ENCODE assay signal across 2 cellular contexts in the genomic region with DNA sequence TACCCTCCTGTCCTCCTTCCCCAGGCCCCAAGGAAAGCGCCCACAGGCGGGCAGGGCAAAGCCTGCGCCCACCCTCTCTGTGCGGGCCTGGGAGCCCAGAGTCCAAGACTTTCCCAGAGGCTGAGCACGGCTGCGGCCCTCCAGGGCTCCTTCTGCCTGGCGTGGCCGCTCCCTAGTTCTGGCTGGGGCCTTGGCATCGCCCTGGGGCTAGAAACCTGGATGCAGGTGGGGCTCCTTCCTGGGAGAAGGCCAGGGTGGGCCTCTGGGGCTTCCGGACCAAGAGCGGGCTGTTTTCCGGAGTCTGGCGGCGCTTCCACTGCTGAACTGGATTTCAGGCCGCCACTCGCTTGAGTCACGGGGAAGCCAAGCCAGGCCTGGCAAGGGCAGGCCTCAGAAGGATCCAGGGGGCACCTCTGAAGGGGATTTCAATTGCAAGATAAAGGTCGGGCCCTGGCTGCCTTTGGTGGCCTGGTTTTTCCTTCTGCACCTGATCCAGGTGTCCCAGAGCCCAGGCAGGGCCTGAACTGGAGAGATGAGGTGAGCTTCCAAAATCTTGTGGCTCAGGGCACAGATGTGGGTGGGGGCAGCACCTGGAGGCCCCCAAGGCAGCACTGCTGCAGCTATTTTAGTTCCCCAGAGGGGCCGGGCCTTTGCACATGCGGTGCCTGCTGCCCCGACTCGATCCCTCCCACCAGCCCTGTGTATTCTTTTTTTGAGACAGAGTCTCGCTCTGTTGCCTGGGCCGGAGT.
TF ChIP-seq lines count a peak whose summit lies in the region.

No MANE protein-coding gene starts in this region.

TF ChIP-seq in HEK293, 187 proteins besides CTCF, POLR2A, EP300 and RAD21 (continued from another document):
- TF ChIP-seq, protein P1, sequence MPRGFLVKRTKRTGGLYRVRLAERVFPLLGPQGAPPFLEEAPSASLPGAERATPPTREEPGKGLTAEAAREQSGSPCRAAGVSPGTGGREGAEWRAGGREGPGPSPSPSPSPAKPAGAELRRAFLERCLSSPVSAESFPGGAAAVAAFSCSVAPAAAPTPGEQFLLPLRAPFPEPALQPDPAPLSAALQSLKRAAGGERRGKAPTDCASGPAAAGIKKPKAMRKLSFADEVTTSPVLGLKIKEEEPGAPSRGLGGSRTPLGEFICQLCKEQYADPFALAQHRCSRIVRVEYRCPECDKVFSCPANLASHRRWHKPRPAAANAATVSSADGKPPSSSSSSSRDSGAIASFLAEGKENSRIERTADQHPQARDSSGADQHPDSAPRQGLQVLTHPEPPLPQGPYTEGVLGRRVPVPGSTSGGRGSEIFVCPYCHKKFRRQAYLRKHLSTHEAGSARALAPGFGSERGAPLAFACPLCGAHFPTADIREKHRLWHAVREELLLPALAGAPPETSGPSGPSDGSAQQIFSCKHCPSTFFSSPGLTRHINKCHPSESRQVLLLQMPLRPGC (tag by site-specific recombination; IDR thresholded peaks at IDR 0.05), result no peak
- TF ChIP-seq, protein P2, sequence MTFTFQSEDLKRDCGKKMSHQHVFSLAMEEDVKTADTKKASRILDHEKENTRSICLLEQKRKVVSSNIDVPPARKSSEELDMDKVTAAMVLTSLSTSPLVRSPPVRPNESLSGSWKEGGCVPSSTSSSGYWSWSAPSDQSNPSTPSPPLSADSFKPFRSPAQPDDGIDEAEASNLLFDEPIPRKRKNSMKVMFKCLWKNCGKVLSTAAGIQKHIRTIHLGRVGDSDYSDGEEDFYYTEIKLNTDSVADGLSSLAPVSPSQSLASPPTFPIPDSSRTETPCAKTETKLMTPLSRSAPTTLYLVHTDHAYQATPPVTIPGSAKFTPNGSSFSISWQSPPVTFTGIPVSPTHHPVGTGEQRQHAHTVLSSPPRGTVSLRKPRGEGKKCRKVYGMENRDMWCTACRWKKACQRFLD (tag by site-specific recombination; IDR thresholded peaks at IDR 0.05), result no peak
- TF ChIP-seq ZNF623 (tag by site-specific recombination; IDR thresholded peaks at IDR 0.05) (peak; percentile 30), SP7 (tag by site-specific recombination; IDR thresholded peaks at IDR 0.05) (no peak)
TF ChIP-seq in HEK293: peak in this region for 1.

TF ChIP-seq in H1, 55 proteins besides CTCF, POLR2A, EP300 and RAD21:
- TF ChIP-seq, protein P3, sequence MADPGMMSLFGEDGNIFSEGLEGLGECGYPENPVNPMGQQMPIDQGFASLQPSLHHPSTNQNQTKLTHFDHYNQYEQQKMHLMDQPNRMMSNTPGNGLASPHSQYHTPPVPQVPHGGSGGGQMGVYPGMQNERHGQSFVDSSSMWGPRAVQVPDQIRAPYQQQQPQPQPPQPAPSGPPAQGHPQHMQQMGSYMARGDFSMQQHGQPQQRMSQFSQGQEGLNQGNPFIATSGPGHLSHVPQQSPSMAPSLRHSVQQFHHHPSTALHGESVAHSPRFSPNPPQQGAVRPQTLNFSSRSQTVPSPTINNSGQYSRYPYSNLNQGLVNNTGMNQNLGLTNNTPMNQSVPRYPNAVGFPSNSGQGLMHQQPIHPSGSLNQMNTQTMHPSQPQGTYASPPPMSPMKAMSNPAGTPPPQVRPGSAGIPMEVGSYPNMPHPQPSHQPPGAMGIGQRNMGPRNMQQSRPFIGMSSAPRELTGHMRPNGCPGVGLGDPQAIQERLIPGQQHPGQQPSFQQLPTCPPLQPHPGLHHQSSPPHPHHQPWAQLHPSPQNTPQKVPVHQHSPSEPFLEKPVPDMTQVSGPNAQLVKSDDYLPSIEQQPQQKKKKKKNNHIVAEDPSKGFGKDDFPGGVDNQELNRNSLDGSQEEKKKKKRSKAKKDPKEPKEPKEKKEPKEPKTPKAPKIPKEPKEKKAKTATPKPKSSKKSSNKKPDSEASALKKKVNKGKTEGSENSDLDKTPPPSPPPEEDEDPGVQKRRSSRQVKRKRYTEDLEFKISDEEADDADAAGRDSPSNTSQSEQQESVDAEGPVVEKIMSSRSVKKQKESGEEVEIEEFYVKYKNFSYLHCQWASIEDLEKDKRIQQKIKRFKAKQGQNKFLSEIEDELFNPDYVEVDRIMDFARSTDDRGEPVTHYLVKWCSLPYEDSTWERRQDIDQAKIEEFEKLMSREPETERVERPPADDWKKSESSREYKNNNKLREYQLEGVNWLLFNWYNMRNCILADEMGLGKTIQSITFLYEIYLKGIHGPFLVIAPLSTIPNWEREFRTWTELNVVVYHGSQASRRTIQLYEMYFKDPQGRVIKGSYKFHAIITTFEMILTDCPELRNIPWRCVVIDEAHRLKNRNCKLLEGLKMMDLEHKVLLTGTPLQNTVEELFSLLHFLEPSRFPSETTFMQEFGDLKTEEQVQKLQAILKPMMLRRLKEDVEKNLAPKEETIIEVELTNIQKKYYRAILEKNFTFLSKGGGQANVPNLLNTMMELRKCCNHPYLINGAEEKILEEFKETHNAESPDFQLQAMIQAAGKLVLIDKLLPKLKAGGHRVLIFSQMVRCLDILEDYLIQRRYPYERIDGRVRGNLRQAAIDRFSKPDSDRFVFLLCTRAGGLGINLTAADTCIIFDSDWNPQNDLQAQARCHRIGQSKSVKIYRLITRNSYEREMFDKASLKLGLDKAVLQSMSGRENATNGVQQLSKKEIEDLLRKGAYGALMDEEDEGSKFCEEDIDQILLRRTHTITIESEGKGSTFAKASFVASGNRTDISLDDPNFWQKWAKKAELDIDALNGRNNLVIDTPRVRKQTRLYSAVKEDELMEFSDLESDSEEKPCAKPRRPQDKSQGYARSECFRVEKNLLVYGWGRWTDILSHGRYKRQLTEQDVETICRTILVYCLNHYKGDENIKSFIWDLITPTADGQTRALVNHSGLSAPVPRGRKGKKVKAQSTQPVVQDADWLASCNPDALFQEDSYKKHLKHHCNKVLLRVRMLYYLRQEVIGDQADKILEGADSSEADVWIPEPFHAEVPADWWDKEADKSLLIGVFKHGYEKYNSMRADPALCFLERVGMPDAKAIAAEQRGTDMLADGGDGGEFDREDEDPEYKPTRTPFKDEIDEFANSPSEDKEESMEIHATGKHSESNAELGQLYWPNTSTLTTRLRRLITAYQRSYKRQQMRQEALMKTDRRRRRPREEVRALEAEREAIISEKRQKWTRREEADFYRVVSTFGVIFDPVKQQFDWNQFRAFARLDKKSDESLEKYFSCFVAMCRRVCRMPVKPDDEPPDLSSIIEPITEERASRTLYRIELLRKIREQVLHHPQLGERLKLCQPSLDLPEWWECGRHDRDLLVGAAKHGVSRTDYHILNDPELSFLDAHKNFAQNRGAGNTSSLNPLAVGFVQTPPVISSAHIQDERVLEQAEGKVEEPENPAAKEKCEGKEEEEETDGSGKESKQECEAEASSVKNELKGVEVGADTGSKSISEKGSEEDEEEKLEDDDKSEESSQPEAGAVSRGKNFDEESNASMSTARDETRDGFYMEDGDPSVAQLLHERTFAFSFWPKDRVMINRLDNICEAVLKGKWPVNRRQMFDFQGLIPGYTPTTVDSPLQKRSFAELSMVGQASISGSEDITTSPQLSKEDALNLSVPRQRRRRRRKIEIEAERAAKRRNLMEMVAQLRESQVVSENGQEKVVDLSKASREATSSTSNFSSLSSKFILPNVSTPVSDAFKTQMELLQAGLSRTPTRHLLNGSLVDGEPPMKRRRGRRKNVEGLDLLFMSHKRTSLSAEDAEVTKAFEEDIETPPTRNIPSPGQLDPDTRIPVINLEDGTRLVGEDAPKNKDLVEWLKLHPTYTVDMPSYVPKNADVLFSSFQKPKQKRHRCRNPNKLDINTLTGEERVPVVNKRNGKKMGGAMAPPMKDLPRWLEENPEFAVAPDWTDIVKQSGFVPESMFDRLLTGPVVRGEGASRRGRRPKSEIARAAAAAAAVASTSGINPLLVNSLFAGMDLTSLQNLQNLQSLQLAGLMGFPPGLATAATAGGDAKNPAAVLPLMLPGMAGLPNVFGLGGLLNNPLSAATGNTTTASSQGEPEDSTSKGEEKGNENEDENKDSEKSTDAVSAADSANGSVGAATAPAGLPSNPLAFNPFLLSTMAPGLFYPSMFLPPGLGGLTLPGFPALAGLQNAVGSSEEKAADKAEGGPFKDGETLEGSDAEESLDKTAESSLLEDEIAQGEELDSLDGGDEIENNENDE (IDR thresholded peaks at IDR 0.05; ENCODE audit: insufficient replicate concordance, low read length), result no peak
- TF ChIP-seq TBP (IDR thresholded peaks at IDR 0.05; ENCODE audit: low read depth, low read length), result 0 out of 2 replicates have a peak, but pooled peaks have one; percentile 1
